ENCODE assay signal across 20 cellular contexts in the genomic region with DNA sequence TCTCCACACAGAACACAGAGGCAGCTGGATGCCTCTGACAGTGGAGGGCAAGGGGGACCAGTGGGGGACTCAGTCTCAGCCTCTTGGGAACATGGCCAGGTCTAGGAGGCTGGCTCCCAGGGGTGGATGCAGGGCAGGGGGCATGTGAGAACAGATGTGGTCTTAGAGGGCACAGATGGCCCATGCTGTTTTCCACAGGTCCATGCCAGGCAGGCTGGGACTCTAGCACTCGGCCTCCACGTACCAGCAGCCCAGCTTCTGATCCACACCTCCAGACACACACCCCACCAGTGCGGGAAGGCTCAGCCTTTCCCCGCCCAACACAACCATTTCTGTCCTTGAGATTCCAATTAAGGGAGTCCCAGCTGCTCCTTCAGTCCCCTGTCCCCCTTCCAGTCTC. TPM values are rescaled to one million over a fixed set of nuclear protein-coding genes. Genes with fewer than 3 reads are reported as not detected.
DNase-seq lines count a peak whose midpoint lies in the region; ATAC-seq and TF ChIP-seq lines count a peak whose summit lies in the region.
"Had no signal": no experiment of that assay in that cellular context is flagged by ENCODE, and none has a peak within 500 bp of the region (broad histone marks: within the 10 kb centered on the region; RNA-seq: fewer than 3 reads in every experiment).

No MANE protein-coding gene starts in this region.

- peaks cover 16% of the 10 kb centered on the region for H3K4me1 Mint-ChIP-seq in neural crest cell
- H3K4me1 Mint-ChIP-seq: activated naive CD4-positive, alpha-beta T cell treated with anti-CD3 and anti-CD28 coated beads, Interleukin-2, amount 10 ng/mL, durations not matched to agents 7 days and 5 days; stimulated activated effector memory CD8-positive, alpha-beta T cell treated with anti-CD3 and anti-CD28 coated beads, Interleukin-12 subunit alpha, Interleukin-12 subunit beta, amount 100 ng/mL, for 72 hours had no signal

- intact Hi-C loops in heart left ventricle (cut with DNase I), result no loop called here
- intact Hi-C loops in stomach (cut with DNase I; ENCODE audit: low total_unique reads), result no loop called here

- no peak for TF ChIP-seq POLR2A in heart left ventricle (IDR thresholded peaks at IDR 0.05)
- TF ChIP-seq POLR2A in stomach (IDR thresholded peaks at IDR 0.05), result no peak

- H3K27me3 Mint-ChIP-seq in neural crest cell (ENCODE audit: low read depth), result no peaks in the 10 kb centered on the region

- TF ChIP-seq CTCF in heart left ventricle (IDR thresholded peaks at IDR 0.05) (no peak), neural crest cell (conservative IDR thresholded peaks at IDR 0.05) (no peak), stomach (IDR thresholded peaks at IDR 0.05) (no peak)

- 65 to 82% (median 73%) methylated on average over 2 to 4 of the region's 4 CpGs for WGBS in heart left ventricle, 4 donors
- WGBS in stomach, 5 donors, result 80 to 90% (median 84%) methylated on average over 4 of the region's 4 CpGs; no CpG with 5 or more reads in 1 of the 5 donors

- H3K36me3 ChIP-seq in heart left ventricle (no peaks in the 10 kb centered on the region), stomach (no peaks in the 10 kb centered on the region)
- H3K36me3 ChIP-seq: neutrophil had no signal

- ATAC-seq in heart left ventricle (peak in 1 of 4 donors; percentile 6), HG03432 (IDR thresholded peaks at IDR 0.05; ENCODE audit: unreplicated experiment) (no peak)
- ATAC-seq: activated CD8-positive, alpha-beta T cell treated with anti-CD3 and anti-CD28 coated beads, Interleukin-2, amount 10 ng/mL, durations not matched to agents 7 days and 5 days; left colon; stimulated activated effector memory CD8-positive, alpha-beta T cell treated with anti-CD3 and anti-CD28 coated beads, Interleukin-12 subunit alpha, Interleukin-12 subunit beta, amount 100 ng/mL, for 72 hours had no signal

- DNase-seq in DMS 273 treated with DMSO at 0.1 percent for 48 hours (lab: John Stamatoyannopoulos, UW) (peak; percentile 18), heart left ventricle (no peak), neural crest cell (ENCODE audit: low read depth, low spot score) (no peak), stomach (no peak), 8988T (no peak), NCI-H1417 (lab: John Stamatoyannopoulos, UW) (no peak), DMS153 treated with DMSO at 0.1 percent for 48 hours (lab: John Stamatoyannopoulos, UW; ENCODE audit: unreplicated experiment) (no peak)
- DNase-seq: activated CD8-positive, alpha-beta T cell treated with anti-CD3 and anti-CD28 coated beads, Interleukin-2, amount 10 ng/mL, durations not matched to agents 7 days and 5 days; activated T-cell treated with anti-CD3 and anti-CD28 coated beads, Interleukin-2, amount 50 U/mL, for 24 hours; Calu3; glutamatergic neuron; MG63; NCI-H526 treated with DMSO at 0.1 percent for 48 hours had no signal

- H3K27me3 ChIP-seq in heart left ventricle (no peaks in the 10 kb centered on the region), stomach (no peaks in the 10 kb centered on the region)
- H3K27me3 ChIP-seq: BLaER1 treated with 17β-estradiol and CSF1 and Interleukin-3, amounts not matched to agents 10 nM and 100 nM; MG63; neutrophil had no signal

- no peak overlapping the region for H3K4me3 ChIP-seq in heart left ventricle
- no peak overlapping the region for H3K4me3 ChIP-seq in stomach
- H3K4me3 ChIP-seq: BLaER1 treated with 17β-estradiol and CSF1 and Interleukin-3, amounts not matched to agents 10 nM and 100 nM; MG63 had no signal

- H3K36me3 Mint-ChIP-seq in neural crest cell (ENCODE audit: low read depth), result no peaks in the 10 kb centered on the region
- H3K36me3 Mint-ChIP-seq: activated naive CD4-positive, alpha-beta T cell treated with anti-CD3 and anti-CD28 coated beads, Interleukin-2, amount 10 ng/mL, durations not matched to agents 7 days and 5 days; stimulated activated effector memory CD8-positive, alpha-beta T cell treated with anti-CD3 and anti-CD28 coated beads, Interleukin-12 subunit alpha, Interleukin-12 subunit beta, amount 100 ng/mL, for 72 hours had no signal

- no peak overlapping the region for H3K4me3 Mint-ChIP-seq in neural crest cell
- H3K4me3 Mint-ChIP-seq: activated CD8-positive, alpha-beta T cell treated with anti-CD3 and anti-CD28 coated beads, Interleukin-2, amount 10 ng/mL, durations not matched to agents 7 days and 5 days; activated naive CD4-positive, alpha-beta T cell treated with anti-CD3 and anti-CD28 coated beads, Interleukin-2, amount 10 ng/mL, durations not matched to agents 7 days and 5 days; activated T-cell treated with anti-CD3 and anti-CD28 coated beads, Interleukin-2, amount 50 U/mL, for 24 hours; stimulated activated effector memory CD8-positive, alpha-beta T cell treated with anti-CD3 and anti-CD28 coated beads, Interleukin-12 subunit alpha, Interleukin-12 subunit beta, amount 100 ng/mL, for 72 hours had no signal

- TF ChIP-seq EP300 in stomach (IDR thresholded peaks at IDR 0.05), result no peak

- peak overlapping the region; percentile 35 for H3K27ac Mint-ChIP-seq in neural crest cell (ENCODE audit: unreplicated experiment)
- H3K27ac Mint-ChIP-seq: activated CD8-positive, alpha-beta T cell treated with anti-CD3 and anti-CD28 coated beads, Interleukin-2, amount 10 ng/mL, durations not matched to agents 7 days and 5 days; activated naive CD4-positive, alpha-beta T cell treated with anti-CD3 and anti-CD28 coated beads, Interleukin-2, amount 10 ng/mL, durations not matched to agents 7 days and 5 days; activated T-cell treated with anti-CD3 and anti-CD28 coated beads, Interleukin-2, amount 50 U/mL, for 24 hours; stimulated activated effector memory CD8-positive, alpha-beta T cell treated with anti-CD3 and anti-CD28 coated beads, Interleukin-12 subunit alpha, Interleukin-12 subunit beta, amount 100 ng/mL, for 72 hours had no signal

- H3K4me1 ChIP-seq in heart left ventricle (peaks cover 4 to 90% (median 61%) of the 10 kb centered on the region in 12 donors), stomach (peaks cover 15 to 75% (median 25%) of the 10 kb centered on the region in 4 donors)

- H3K9me3 Mint-ChIP-seq in neural crest cell, result no peaks in the 10 kb centered on the region
- H3K9me3 Mint-ChIP-seq: activated naive CD4-positive, alpha-beta T cell treated with anti-CD3 and anti-CD28 coated beads, Interleukin-2, amount 10 ng/mL, durations not matched to agents 7 days and 5 days; activated T-cell treated with anti-CD3 and anti-CD28 coated beads, Interleukin-2, amount 50 U/mL, for 24 hours; stimulated activated effector memory CD8-positive, alpha-beta T cell treated with anti-CD3 and anti-CD28 coated beads, Interleukin-12 subunit alpha, Interleukin-12 subunit beta, amount 100 ng/mL, for 72 hours had no signal

- H3K27ac ChIP-seq in heart left ventricle, result peak overlapping the region in 10 of 12 donors; percentile 24 to 97 (median 77)
- H3K27ac ChIP-seq in stomach, result peak overlapping the region in 4 of 5 donors; percentile 18 to 83 (median 53)
- H3K27ac ChIP-seq: BLaER1 treated with 17β-estradiol and CSF1 and Interleukin-3, amounts not matched to agents 10 nM and 100 nM; HL-60; neutrophil had no signal

- H3K9me3 ChIP-seq in heart left ventricle (no peaks in the 10 kb centered on the region), stomach (no peaks in the 10 kb centered on the region)
- H3K9me3 ChIP-seq: BLaER1 treated with 17β-estradiol and CSF1 and Interleukin-3, amounts not matched to agents 10 nM and 100 nM; MG63; neutrophil had no signal

RNA-seq across cellular contexts. Expression of a gene that starts 42.4 kb away (rescaled TPM):
- total RNA-seq in heart left ventricle (100 to 1,000 TPM; 513 to 899 (median 742) TPM), neural crest cell (11.3 and 14.5 TPM in 2 replicates), stomach (100 to 1,000 TPM; 145 to 682 (median 198) TPM)
- polyA plus RNA-seq in heart left ventricle (100 to 1,000 TPM; 243 to 339 TPM), stomach (10 to 100 TPM; 18.5 to 44.9 (median 33.2) TPM)
